Comparison of ENCODE assay signal across 9 cellular contexts in genomic region chr17:4908301-4908700, GRCh38. TPM values are rescaled to one million over a fixed set of nuclear protein-coding genes. Genes with fewer than 3 reads are reported as not detected.
DNase-seq lines count a peak whose midpoint lies in the region; ATAC-seq and TF ChIP-seq lines count a peak whose summit lies in the region.
"Had no signal": no experiment of that assay in that cellular context is flagged by ENCODE, and none has a peak within 500 bp of the region (broad histone marks: within the 10 kb centered on the region; RNA-seq: fewer than 3 reads in every experiment).

No MANE protein-coding gene starts in this region.

- peaks cover 4% of the 10 kb centered on the region for H3K9me3 Mint-ChIP-seq in glutamatergic neuron (ENCODE audit: unreplicated experiment)
- H3K9me3 Mint-ChIP-seq in stimulated activated memory B cell treated with anti-CD40 and anti-IgM and Interleukin-4, amounts not matched to agents 10 μg/mL and 1 μg/mL and 100 μg/mL, for 72 hours, result no peaks in the 10 kb centered on the region
- H3K9me3 Mint-ChIP-seq: stimulated activated naive B cell treated with anti-CD40 and anti-IgM and Interleukin-4, amounts not matched to agents 10 μg/mL and 1 μg/mL and 100 μg/mL, for 72 hours had no signal

- peaks cover 13 to 14% of the 10 kb centered on the region in 2 donors for H3K4me1 ChIP-seq in gastrocnemius medialis

- H3K4me3 Mint-ChIP-seq in glutamatergic neuron (ENCODE audit: unreplicated experiment), result no peak overlapping the region
- H3K4me3 Mint-ChIP-seq in stimulated activated memory B cell treated with anti-CD40 and anti-IgM and Interleukin-4, amounts not matched to agents 10 μg/mL and 1 μg/mL and 100 μg/mL, for 72 hours, result no peak overlapping the region
- H3K4me3 Mint-ChIP-seq: stimulated activated naive B cell treated with anti-CD40 and anti-IgM and Interleukin-4, amounts not matched to agents 10 μg/mL and 1 μg/mL and 100 μg/mL, for 72 hours had no signal

- CTCF ChIA-PET in RWPE1 (lab: Yijun Ruan, JAX), result interaction anchor here (0.9 to 1.8 kb wide), 10 partner anchors 10 to 118 kb away, joined by 3 to 9 read pairs (median 6); partner anchors contain the start of genes CAMTA2, RNF167 and SLC25A11

- no peaks in the 10 kb centered on the region for H3K9me3 ChIP-seq in gastrocnemius medialis

- H3K27me3 ChIP-seq in gastrocnemius medialis, result no peaks in the 10 kb centered on the region

- POLR2A ChIA-PET in RWPE1 (lab: Yijun Ruan, JAX; ENCODE audit: low non-redundant PET), result interaction anchor here (1.9 kb wide), 1 partner anchor 31 kb away, joined by 18 read pairs; the partner anchor contains the start of genes RNF167 and SLC25A11

- ATAC-seq in gastrocnemius medialis, result no peak
- ATAC-seq in stimulated activated memory B cell treated with anti-CD40 and anti-IgM and Interleukin-4, amounts not matched to agents 10 μg/mL and 1 μg/mL and 100 μg/mL, for 72 hours, result no peak

- H3K27ac Mint-ChIP-seq in glutamatergic neuron (ENCODE audit: unreplicated experiment), result no peak overlapping the region
- no peak overlapping the region for H3K27ac Mint-ChIP-seq in stimulated activated memory B cell treated with anti-CD40 and anti-IgM and Interleukin-4, amounts not matched to agents 10 μg/mL and 1 μg/mL and 100 μg/mL, for 72 hours
- H3K27ac Mint-ChIP-seq: stimulated activated naive B cell treated with anti-CD40 and anti-IgM and Interleukin-4, amounts not matched to agents 10 μg/mL and 1 μg/mL and 100 μg/mL, for 72 hours had no signal

- peaks cover 14% of the 10 kb centered on the region for H3K27me3 Mint-ChIP-seq in glutamatergic neuron (ENCODE audit: unreplicated experiment)
- H3K27me3 Mint-ChIP-seq in stimulated activated memory B cell treated with anti-CD40 and anti-IgM and Interleukin-4, amounts not matched to agents 10 μg/mL and 1 μg/mL and 100 μg/mL, for 72 hours, result peaks cover 11% of the 10 kb centered on the region

- no peaks in the 10 kb centered on the region for H3K36me3 ChIP-seq in gastrocnemius medialis

- in situ Hi-C loops in gastrocnemius medialis (cut with MboI; ENCODE audit: low sequenced_read_pairs in 4 of 4), result no loop called here

- peaks cover 7% of the 10 kb centered on the region for H3K4me1 Mint-ChIP-seq in glutamatergic neuron (ENCODE audit: low read depth, unreplicated experiment)
- H3K4me1 Mint-ChIP-seq in stimulated activated memory B cell treated with anti-CD40 and anti-IgM and Interleukin-4, amounts not matched to agents 10 μg/mL and 1 μg/mL and 100 μg/mL, for 72 hours, result peaks cover 6% of the 10 kb centered on the region

- no peak overlapping the region for H3K4me3 ChIP-seq in gastrocnemius medialis

- intact Hi-C loops in gastrocnemius medialis (cut with DNase I; ENCODE audit: low total_unique reads), result loop anchor here (2.0 kb wide), 1 partner anchor 30 kb away; no protein-coding TSS in a partner anchor

- TF ChIP-seq CTCF in RWPE1 (conservative IDR thresholded peaks at IDR 0.05; ENCODE audit: low read depth) (no peak), glutamatergic neuron (IDR thresholded peaks at IDR 0.05; ENCODE audit: partially characterized antibody, unreplicated experiment) (no peak), gastrocnemius medialis (IDR thresholded peaks at IDR 0.05 in 4 of 5, conservative IDR thresholded peaks at IDR 0.05 in 1 of 5) (no peak)

- H3K36me3 Mint-ChIP-seq in glutamatergic neuron (ENCODE audit: unreplicated experiment), result no peaks in the 10 kb centered on the region
- H3K36me3 Mint-ChIP-seq in stimulated activated memory B cell treated with anti-CD40 and anti-IgM and Interleukin-4, amounts not matched to agents 10 μg/mL and 1 μg/mL and 100 μg/mL, for 72 hours, result no peaks in the 10 kb centered on the region
- H3K36me3 Mint-ChIP-seq: stimulated activated naive B cell treated with anti-CD40 and anti-IgM and Interleukin-4, amounts not matched to agents 10 μg/mL and 1 μg/mL and 100 μg/mL, for 72 hours had no signal

- H3K27ac ChIP-seq in RWPE1 (peak overlapping the region; percentile 97), gastrocnemius medialis (peak overlapping the region; percentile 50 to 77 (median 76))

- DNase-seq in NCI-H2081 (lab: John Stamatoyannopoulos, UW), result peak; percentile 29 to 63
- DNase-seq in NCI-H2081 treated with DMSO at 0.1 percent for 48 hours (lab: John Stamatoyannopoulos, UW), result no peak
- DNase-seq in RWPE1 (ENCODE audit: low spot score), result peak; percentile 46
- peak; percentile 31 for DNase-seq in glutamatergic neuron
- no peak for DNase-seq in gastrocnemius medialis
- no peak for DNase-seq in SW480 (ENCODE audit: low spot score)
- no peak for DNase-seq in HuH-7.5 (ENCODE audit: low spot score)

- no peak for TF ChIP-seq POLR2A in gastrocnemius medialis (IDR thresholded peaks at IDR 0.05)

RNA-seq across cellular contexts. Expression of gene CHRNE, which starts 5.4 kb away (rescaled TPM):
- 0.69 TPM for total RNA-seq in glutamatergic neuron (ENCODE audit: unreplicated experiment)
- total RNA-seq in gastrocnemius medialis, result 1 to 10 TPM in 1 of 4 donors, under 1 TPM in 2, not detected in 1; 0.33 to 1.9 (median 0.52) TPM

RNA-seq across cellular contexts. Expression of gene C17orf107, which starts 9.0 kb away (rescaled TPM):
- total RNA-seq in glutamatergic neuron (ENCODE audit: unreplicated experiment) (11.1 TPM), gastrocnemius medialis (under 1 TPM in 2 of 4 donors, not detected in 2; 0.10 to 0.33 TPM)

RNA-seq across cellular contexts. Expression of gene GP1BA, which starts 23.8 kb away (rescaled TPM):
- 0.47 TPM for total RNA-seq in glutamatergic neuron (ENCODE audit: unreplicated experiment)
- total RNA-seq in gastrocnemius medialis, result not detected

RNA-seq across cellular contexts. Expression of gene SLC25A11, which starts 31.5 kb away (rescaled TPM):
- total RNA-seq in glutamatergic neuron (ENCODE audit: unreplicated experiment) (72.2 TPM), gastrocnemius medialis (100 to 1,000 TPM in 2 of 4 donors, 10 to 100 TPM in 2; 52.6 to 106 (median 81.7) TPM)

RNA-seq across cellular contexts. Expression of gene RNF167, which starts 31.8 kb away (rescaled TPM):
- total RNA-seq in glutamatergic neuron (ENCODE audit: unreplicated experiment) (96.1 TPM), gastrocnemius medialis (10 to 100 TPM; 51.2 to 99.5 (median 75.2) TPM)

Comparison
In these comparisons a context has a peak if more than half of its experiments do, and no peak if none do; other contexts are left out.
1. DNase-seq: peak in NCI-H2081 (2 of 2), RWPE1 (single experiment) and glutamatergic neuron (single experiment); none in NCI-H2081 treated with DMSO at 0.1 percent for 48 hours (single experiment), gastrocnemius medialis (0 of 2), SW480 (single experiment) and HuH-7.5 (single experiment).